In genomic region chr11:101346591-101346990, GRCh38 we compare ENCODE assay signal across 26 cellular contexts.
DNase-seq lines count a peak whose midpoint lies in the region; ATAC-seq, FAIRE-seq and TF ChIP-seq lines count a peak whose summit lies in the region.
"Had no signal": no experiment of that assay in that cellular context is flagged by ENCODE, and none has a peak within 500 bp of the region (broad histone marks: within the 10 kb centered on the region; RNA-seq: fewer than 3 reads in every experiment).

No MANE protein-coding gene starts in this region.

- ATAC-seq in GM21619 (IDR thresholded peaks at IDR 0.05; ENCODE audit: unreplicated experiment), result no peak
- no peak for ATAC-seq in stimulated activated memory B cell treated with anti-CD40 and anti-IgM and Interleukin-4, amounts not matched to agents 10 μg/mL and 1 μg/mL and 100 μg/mL, for 72 hours
- ATAC-seq: lower lobe of right lung; right lobe of liver; stimulated activated naive CD8-positive, alpha-beta T cell treated with anti-CD3 and anti-CD28 coated beads, Interleukin-15, Interleukin-2, amounts not matched to agents 100 U/mL and 50 U/mL, for 24 hours had no signal

- no peaks in the 10 kb centered on the region for H3K27me3 ChIP-seq in bronchial epithelial cell (ENCODE audit: control insufficient read depth, insufficient read depth, low read length)
- H3K27me3 ChIP-seq: right lobe of liver, SJSA1, upper lobe of left lung had no signal

- no peaks in the 10 kb centered on the region for H3K9me3 Mint-ChIP-seq in stimulated activated memory B cell treated with anti-CD40 and anti-IgM and Interleukin-4, amounts not matched to agents 10 μg/mL and 1 μg/mL and 100 μg/mL, for 72 hours

- TF ChIP-seq CTCF in bronchial epithelial cell (IDR thresholded peaks at IDR 0.05; ENCODE audit: insufficient read depth, low read length, severe bottlenecking), result no peak

- no peak overlapping the region for H3K27ac Mint-ChIP-seq in stimulated activated memory B cell treated with anti-CD40 and anti-IgM and Interleukin-4, amounts not matched to agents 10 μg/mL and 1 μg/mL and 100 μg/mL, for 72 hours
- H3K27ac Mint-ChIP-seq: CD4-positive, CD25-positive, alpha-beta regulatory T cell had no signal

- no peaks in the 10 kb centered on the region for H3K36me3 Mint-ChIP-seq in stimulated activated memory B cell treated with anti-CD40 and anti-IgM and Interleukin-4, amounts not matched to agents 10 μg/mL and 1 μg/mL and 100 μg/mL, for 72 hours
- H3K36me3 Mint-ChIP-seq: CD4-positive, CD25-positive, alpha-beta regulatory T cell had no signal

- no peaks in the 10 kb centered on the region for H3K36me3 ChIP-seq in bronchial epithelial cell (ENCODE audit: control insufficient read depth, insufficient read depth, low read length)
- H3K36me3 ChIP-seq: lower lobe of right lung, right lobe of liver, SJSA1, upper lobe of left lung had no signal

- no peak overlapping the region for H3K4me3 ChIP-seq in bronchial epithelial cell (ENCODE audit: low read depth, low read length)
- H3K4me3 ChIP-seq: lower lobe of right lung, PC-9, right lobe of liver, SJSA1, upper lobe of left lung had no signal

- no peak overlapping the region for H3K4me3 Mint-ChIP-seq in stimulated activated memory B cell treated with anti-CD40 and anti-IgM and Interleukin-4, amounts not matched to agents 10 μg/mL and 1 μg/mL and 100 μg/mL, for 72 hours
- H3K4me3 Mint-ChIP-seq: CD4-positive, CD25-positive, alpha-beta regulatory T cell had no signal

- DNase-seq in AG08395 (ENCODE audit: low spot score) (peak; percentile 51), HS-5 (ENCODE audit: low read depth) (peak; percentile 59), bronchial epithelial cell (ENCODE audit: low read depth) (peak; percentile 16), myocyte (ENCODE audit: low read depth) (peak; percentile 14), cortex of kidney (lab: John Stamatoyannopoulos, UW) (no peak)
- DNase-seq in stimulated activated CD4-positive, alpha-beta T cell treated with anti-CD3 and anti-CD28 coated beads, Interleukin-12 subunit alpha, Interleukin-12 subunit beta, amount 100 ng/mL, for 4 hours, result no peak
- DNase-seq: activated CD4-positive, alpha-beta T cell treated with anti-CD3 and anti-CD28 coated beads, Interleukin-2, amount 50 U/mL, for 4 hours; activated gamma-delta T cell; amniotic stem cell; CD4-positive, CD25-positive, alpha-beta regulatory T cell; DMS153; effector memory CD4-positive, alpha-beta T cell; lower lobe of right lung; NCI-H1417; NCI-H748 treated with DMSO at 0.1 percent for 48 hours; right lobe of liver; stimulated activated CD4-positive, alpha-beta T cell treated with anti-CD3 and anti-CD28 coated beads, Interleukin-1b, Interleukin-23, amount 100 ng/mL, for 48 hours; stimulated activated naive CD8-positive, alpha-beta T cell treated with anti-CD3 and anti-CD28 coated beads, Interleukin-15, Interleukin-2, amounts not matched to agents 100 U/mL and 50 U/mL, for 24 hours; T-helper 2 cell; upper lobe of left lung had no signal

- no peaks in the 10 kb centered on the region for H3K4me1 Mint-ChIP-seq in stimulated activated memory B cell treated with anti-CD40 and anti-IgM and Interleukin-4, amounts not matched to agents 10 μg/mL and 1 μg/mL and 100 μg/mL, for 72 hours
- H3K4me1 Mint-ChIP-seq: CD4-positive, CD25-positive, alpha-beta regulatory T cell had no signal

- H3K27me3 Mint-ChIP-seq in stimulated activated memory B cell treated with anti-CD40 and anti-IgM and Interleukin-4, amounts not matched to agents 10 μg/mL and 1 μg/mL and 100 μg/mL, for 72 hours, result no peaks in the 10 kb centered on the region
- H3K27me3 Mint-ChIP-seq: CD4-positive, CD25-positive, alpha-beta regulatory T cell had no signal

- no peak for FAIRE-seq in bronchial epithelial cell (lab: Jason Lieb, UNC)
- FAIRE-seq: A204.1, keratinocyte had no signal

Comparison
In these comparisons a context has a peak if more than half of its experiments do, and no peak if none do; other contexts are left out.
1. DNase-seq: peak in AG08395 (single experiment), HS-5 (single experiment), bronchial epithelial cell (single experiment) and myocyte (single experiment); none in stimulated activated CD4-positive, alpha-beta T cell treated with anti-CD3 and anti-CD28 coated beads, Interleukin-12 subunit alpha, Interleukin-12 subunit beta, amount 100 ng/mL, for 4 hours (single experiment) and cortex of kidney (single experiment).